Comparison of ENCODE assay signal across 22 cellular contexts in the genomic region with DNA sequence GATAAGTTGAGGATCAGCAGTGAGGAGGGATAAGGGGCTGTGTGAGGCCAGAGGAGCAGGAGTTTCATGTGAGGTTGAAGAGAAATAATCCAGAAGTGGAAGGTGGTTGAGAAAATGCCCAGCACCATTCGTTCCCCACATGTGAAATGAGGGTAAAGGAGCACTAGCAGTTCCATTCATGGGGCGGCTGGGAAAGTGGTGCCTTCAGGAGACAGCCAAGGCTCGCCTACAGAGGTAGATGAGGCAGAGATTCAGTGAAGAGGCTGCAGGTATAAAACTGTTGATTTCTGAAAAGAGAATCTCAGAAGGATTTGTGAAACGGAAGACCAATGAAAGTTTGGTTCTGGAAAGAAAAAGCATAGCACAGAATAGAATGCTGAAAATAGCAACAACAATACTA.
"Had no signal": no experiment of that assay in that cellular context is flagged by ENCODE, and none has a peak within 500 bp of the region (broad histone marks: within the 10 kb centered on the region; RNA-seq: fewer than 3 reads in every experiment).

No MANE protein-coding gene starts in this region.

- H3K36me3 ChIP-seq: colonic mucosa, gastroesophageal sphincter, heart left ventricle, left lung, lower lobe of right lung had no signal

- H3K27ac ChIP-seq: colonic mucosa, epithelial cell of prostate, foreskin keratinocyte, gastroesophageal sphincter, heart left ventricle, hepatocyte, left lung, lower lobe of right lung had no signal

- H3K27me3 Mint-ChIP-seq: dendritic cell treated with granulocyte-macrophage colony-stimulating factor and Interleukin-4, amounts not matched to agents 40 ng/mL and 50 ng/mL, for 4 days had no signal

- H3K9me3 ChIP-seq: colonic mucosa, mucosa of descending colon had no signal

- H3K4me3 ChIP-seq: colonic mucosa, gastroesophageal sphincter, heart left ventricle, hepatocyte, left lung, lower lobe of right lung, mucosa of descending colon had no signal

- H3K4me1 ChIP-seq: colonic mucosa, foreskin keratinocyte, gastroesophageal sphincter, left lung, lower lobe of right lung had no signal

- H3K4me3 Mint-ChIP-seq: dendritic cell treated with granulocyte-macrophage colony-stimulating factor and Interleukin-4, amounts not matched to agents 40 ng/mL and 50 ng/mL, for 4 days; effector memory CD8-positive, alpha-beta T cell; endodermal cell; mesothelial cell of epicardium had no signal

- DNase-seq: colonic mucosa; cortex of kidney; effector CD8-positive, alpha-beta T cell; effector memory CD8-positive, alpha-beta T cell; endodermal cell; erythroblast; foreskin keratinocyte; heart left ventricle; hypothalamus; immature natural killer cell; left cardiac atrium; left lung; left ventricle myocardium superior; lower lobe of right lung; mesenchymal stem cell; mucosa of descending colon had no signal

- ATAC-seq: effector memory CD8-positive, alpha-beta T cell; esophagus mucosa; foreskin keratinocyte; gastroesophageal sphincter; heart left ventricle; left cardiac atrium; left lung; left ventricle myocardium superior; lower lobe of right lung; mucosa of descending colon had no signal

- H3K4me1 Mint-ChIP-seq: mesothelial cell of epicardium had no signal

- H2AFZ ChIP-seq: hepatocyte had no signal

- H3K9me3 Mint-ChIP-seq: dendritic cell treated with granulocyte-macrophage colony-stimulating factor and Interleukin-4, amounts not matched to agents 40 ng/mL and 50 ng/mL, for 4 days had no signal

- H3K79me2 ChIP-seq: hepatocyte had no signal

- H3K27ac Mint-ChIP-seq: dendritic cell treated with granulocyte-macrophage colony-stimulating factor and Interleukin-4, amounts not matched to agents 40 ng/mL and 50 ng/mL, for 4 days; effector memory CD8-positive, alpha-beta T cell; endodermal cell; immature natural killer cell; mesothelial cell of epicardium had no signal

- H3K27me3 ChIP-seq: colonic mucosa, foreskin keratinocyte, left lung had no signal

- H3K4me2 ChIP-seq: hepatocyte had no signal

- H3K36me3 Mint-ChIP-seq: immature natural killer cell, mesothelial cell of epicardium had no signal
